8 cellular contexts compared by ENCODE assay signal in the genomic region with DNA sequence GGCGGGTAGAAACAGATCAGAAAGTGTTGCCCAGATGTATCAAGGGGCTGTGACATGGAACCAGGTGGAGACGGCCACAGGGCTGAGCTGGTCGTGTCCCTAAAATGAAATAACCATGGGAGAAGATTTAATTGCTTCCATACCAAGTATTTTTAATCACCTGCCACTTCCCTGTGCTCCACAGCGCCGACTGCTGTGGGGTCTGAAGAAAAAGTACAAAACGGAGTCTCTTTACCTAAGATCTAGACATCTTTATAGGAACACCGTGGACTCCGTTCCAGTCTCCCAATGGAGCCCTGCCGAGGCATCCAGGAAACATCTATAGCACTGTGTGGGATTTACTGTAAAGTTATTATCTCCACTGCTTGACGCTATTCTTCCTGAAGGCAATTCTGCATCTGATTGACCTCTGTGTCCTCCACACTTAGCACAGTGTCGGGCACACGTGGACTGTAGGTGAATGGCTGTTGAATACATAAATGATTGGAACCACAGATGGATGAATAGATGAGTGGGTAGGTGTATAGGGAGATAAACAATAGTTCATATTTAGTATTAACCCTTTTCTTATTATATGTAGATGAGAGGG. TPM values are rescaled to one million over a fixed set of nuclear protein-coding genes. Genes with fewer than 3 reads are reported as not detected.
DNase-seq lines count a peak whose midpoint lies in the region; ATAC-seq and TF ChIP-seq lines count a peak whose summit lies in the region.

No MANE protein-coding gene starts in this region.

- H3K36me3 ChIP-seq in lower lobe of right lung = no peaks in the 10 kb centered on the region

- DNase-seq in GM12864 (ENCODE audit: low read depth) (no peak), lower lobe of right lung (no peak), NCI-H2196 (lab: John Stamatoyannopoulos, UW; ENCODE audit: unreplicated experiment) (no peak), dorsolateral prefrontal cortex (no peak), SHP77 (lab: John Stamatoyannopoulos, UW) (no peak), NCI-H524 (lab: John Stamatoyannopoulos, UW) (no peak)

- H3K27ac Mint-ChIP-seq in activated T-helper 17 cell treated with anti-CD3 and anti-CD28 coated beads, Interleukin-2, amount 50 U/mL, for 72 hours = no peak overlapping the region

- H3K4me1 Mint-ChIP-seq in activated T-helper 17 cell treated with anti-CD3 and anti-CD28 coated beads, Interleukin-2, amount 50 U/mL, for 72 hours = peaks cover 4% of the 10 kb centered on the region

- H3K4me3 Mint-ChIP-seq in activated T-helper 17 cell treated with anti-CD3 and anti-CD28 coated beads, Interleukin-2, amount 50 U/mL, for 72 hours = no peak overlapping the region

- H3K4me1 ChIP-seq in lower lobe of right lung = no peaks in the 10 kb centered on the region

- H3K27ac ChIP-seq in lower lobe of right lung (no peak overlapping the region), dorsolateral prefrontal cortex (no peak overlapping the region)

- H3K27me3 Mint-ChIP-seq in activated T-helper 17 cell treated with anti-CD3 and anti-CD28 coated beads, Interleukin-2, amount 50 U/mL, for 72 hours = no peaks in the 10 kb centered on the region

- intact Hi-C loops in lower lobe of right lung (cut with DNase I) (no loop called here), dorsolateral prefrontal cortex (cut with DNase I) (no loop called here)

- TF ChIP-seq CTCF in GM12864 (IDR thresholded peaks at IDR 0.05; ENCODE audit: low read depth, low read length, missing control alignments) = peak; percentile 78
- peak; percentile 49 for TF ChIP-seq CTCF in lower lobe of right lung (IDR thresholded peaks at IDR 0.05)
- peak in 25 of 56 donors; percentile 14 to 39 (median 27) for TF ChIP-seq CTCF in dorsolateral prefrontal cortex (IDR thresholded peaks at IDR 0.05 in 54 of 56, conservative IDR thresholded peaks at IDR 0.05 in 2 of 56; ENCODE audit: low read depth in 1 of 56, partially characterized antibody in 56 of 56)

- H3K36me3 Mint-ChIP-seq in activated T-helper 17 cell treated with anti-CD3 and anti-CD28 coated beads, Interleukin-2, amount 50 U/mL, for 72 hours (ENCODE audit: low read depth) = no peaks in the 10 kb centered on the region

- no peak overlapping the region for H3K4me3 ChIP-seq in GM12864 (ENCODE audit: low read depth, low read length)
- no peak overlapping the region for H3K4me3 ChIP-seq in lower lobe of right lung
- no peak overlapping the region for H3K4me3 ChIP-seq in dorsolateral prefrontal cortex

- no peaks in the 10 kb centered on the region for H3K9me3 Mint-ChIP-seq in activated T-helper 17 cell treated with anti-CD3 and anti-CD28 coated beads, Interleukin-2, amount 50 U/mL, for 72 hours

- peak; percentile 57 for ATAC-seq in HG03354 (IDR thresholded peaks at IDR 0.05; ENCODE audit: poor library complexity, severe bottlenecking, unreplicated experiment)
- peak; percentile 40 for ATAC-seq in activated T-helper 17 cell treated with anti-CD3 and anti-CD28 coated beads, Interleukin-2, amount 50 U/mL, for 72 hours (replicated peaks)
- ATAC-seq in lower lobe of right lung = peak in 1 of 2 donors; percentile 33

- H3K27me3 ChIP-seq in lower lobe of right lung (ENCODE audit: low read depth) (no peaks in the 10 kb centered on the region), dorsolateral prefrontal cortex (no peaks in the 10 kb centered on the region)

- no peaks in the 10 kb centered on the region for H3K9me3 ChIP-seq in lower lobe of right lung

RNA-seq across cellular contexts. Expression of a gene that starts 21.6 kb away (rescaled TPM):
- total RNA-seq in activated T-helper 17 cell treated with anti-CD3 and anti-CD28 coated beads, Interleukin-2, amount 50 U/mL, for 72 hours = 100 to 1,000 TPM; 115 to 123 TPM
- total RNA-seq in lower lobe of right lung = 92.6 TPM
- total RNA-seq in dorsolateral prefrontal cortex = 10 to 100 TPM in 36 of 120 experiments, 1 to 10 TPM in 84; 2.7 to 22.3 (median 8.4) TPM
